8 cellular contexts compared by ENCODE assay signal in the genomic region with DNA sequence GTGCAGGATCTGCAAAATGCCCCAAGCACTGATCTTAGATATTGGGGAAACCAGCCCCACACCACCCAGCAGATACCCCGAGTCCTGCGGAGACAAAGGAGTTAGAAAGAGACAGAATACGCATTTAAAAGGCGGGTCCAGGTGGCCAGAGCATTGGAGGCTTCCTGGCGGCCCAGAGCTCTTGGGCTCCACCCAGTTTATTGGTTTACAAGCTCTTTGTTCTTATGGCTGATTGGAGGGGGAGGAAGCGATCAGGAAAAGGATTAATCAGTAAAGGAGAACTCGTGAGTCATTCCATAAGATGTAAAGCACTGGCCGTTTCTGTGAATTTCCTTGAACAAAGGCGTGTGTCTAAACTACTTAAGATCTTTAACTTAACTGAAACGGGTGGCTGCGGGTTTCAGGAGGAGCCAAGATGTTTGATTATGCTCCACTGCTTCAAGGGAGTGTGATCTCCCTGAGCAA. TPM values are rescaled to one million over a fixed set of nuclear protein-coding genes. Genes with fewer than 3 reads are reported as not detected.
DNase-seq lines count a peak whose midpoint lies in the region; ATAC-seq and TF ChIP-seq lines count a peak whose summit lies in the region.

No MANE protein-coding gene starts in this region.

- no peaks in the 10 kb centered on the region for H3K9me2 ChIP-seq in neural cell (ENCODE audit: insufficient read depth, low read length)

- no peaks in the 10 kb centered on the region for H4K20me1 ChIP-seq in neural cell (ENCODE audit: insufficient read depth)

- ATAC-seq in Right ventricle myocardium superior (ENCODE audit: poor library complexity) = no peak
- ATAC-seq in SK-N-SH treated with all-trans-retinoic acid at 6 μM for 48 hours = peak; percentile 36
- no peak for ATAC-seq in GM19455 (IDR thresholded peaks at IDR 0.05; ENCODE audit: unreplicated experiment)

- H2AFZ ChIP-seq in neural cell (ENCODE audit: low read depth, low read length) = no peak overlapping the region

- H3K4me1 ChIP-seq in left ventricle myocardium inferior = peaks cover 32% of the 10 kb centered on the region

- H3F3A ChIP-seq in neural cell (ENCODE audit: insufficient read depth, low read length, poor library complexity, severe bottlenecking) = no peaks in the 10 kb centered on the region

- H3K9ac ChIP-seq in neural cell (ENCODE audit: low read length) = peak overlapping the region; percentile 64

- H3K36me3 ChIP-seq in left ventricle myocardium inferior = peaks cover 26% of the 10 kb centered on the region
- H3K36me3 ChIP-seq in neural cell (ENCODE audit: insufficient read depth, low read length) = peaks cover 4% of the 10 kb centered on the region

- H3K4me3 ChIP-seq in left ventricle myocardium inferior (peak overlapping the region; percentile 86), neural cell (ENCODE audit: low read length) (peak overlapping the region; percentile 70)

- H3K27me3 ChIP-seq in left ventricle myocardium inferior (ENCODE audit: low read depth) = no peaks in the 10 kb centered on the region
- H3K27me3 ChIP-seq in neural cell (ENCODE audit: insufficient read depth, low read depth, low read length) = no peaks in the 10 kb centered on the region

- DNase-seq in left ventricle myocardium inferior = no peak
- DNase-seq in Right ventricle myocardium superior = no peak
- DNase-seq in epidermal melanocyte (ENCODE audit: insufficient read length, low spot score) = peak; percentile 15
- no peak for DNase-seq in germinal center (ENCODE audit: low spot score)
- DNase-seq in NCI-H1930 (lab: John Stamatoyannopoulos, UW) = no peak

- peak overlapping the region; percentile 66 for H3K4me2 ChIP-seq in neural cell (ENCODE audit: low read length)

- no peak for TF ChIP-seq EP300 in neural cell (conservative IDR thresholded peaks at IDR 0.05; ENCODE audit: poor library complexity, severe bottlenecking)

- H3K9me3 ChIP-seq in left ventricle myocardium inferior (replicated peaks) (peaks cover 5% of the 10 kb centered on the region), neural cell (ENCODE audit: low read length) (no peaks in the 10 kb centered on the region)

- no peak for TF ChIP-seq RAD21 in neural cell (conservative IDR thresholded peaks at IDR 0.05)

- H3K27ac ChIP-seq in left ventricle myocardium inferior (replicated peaks) (peak overlapping the region; percentile 77), neural cell (ENCODE audit: low read length) (peak overlapping the region; percentile 53)

- peaks cover 21% of the 10 kb centered on the region for H3K79me2 ChIP-seq in neural cell (replicated peaks; ENCODE audit: insufficient read depth, low read length)

- intact Hi-C loops in left ventricle myocardium inferior (cut with micrococcal nuclease) = no loop called here
- intact Hi-C loops in Right ventricle myocardium superior (cut with DNase I) = no loop called here

- TF ChIP-seq CTCF in left ventricle myocardium inferior (IDR thresholded peaks at IDR 0.05; ENCODE audit: borderline replicate concordance) = no peak
- no peak for TF ChIP-seq CTCF in neural cell (IDR thresholded peaks at IDR 0.05; ENCODE audit: poor library complexity, severe bottlenecking)

TF ChIP-seq in SK-N-SH treated with all-trans-retinoic acid at 6 μM for 48 hours, 23 proteins besides CTCF, POLR2A, EP300 and RAD21:
- TF ChIP-seq TOX (CRISPR knock-in tag; IDR thresholded peaks at IDR 0.05; ENCODE audit: borderline replicate concordance) (no peak), ZNF565 (CRISPR knock-in tag; conservative IDR thresholded peaks at IDR 0.05; ENCODE audit: low read depth) (no peak), OSR1 (CRISPR knock-in tag; IDR thresholded peaks at IDR 0.05) (no peak), ARNTL (CRISPR knock-in tag; IDR thresholded peaks at IDR 0.05; ENCODE audit: borderline replicate concordance, low read depth) (no peak)

TF ChIP-seq in neural cell, 6 proteins besides CTCF, POLR2A, EP300 and RAD21:
- TF ChIP-seq MXI1 (conservative IDR thresholded peaks at IDR 0.05; ENCODE audit: poor library complexity, severe bottlenecking) (no peak), POLR2AphosphoS5 (IDR thresholded peaks at IDR 0.05) (no peak), SMC3 (conservative IDR thresholded peaks at IDR 0.05; ENCODE audit: poor library complexity) (no peak), EZH2 (IDR thresholded peaks at IDR 0.05; ENCODE audit: borderline replicate concordance, insufficient read depth, low read length, poor library complexity, severe bottlenecking) (no peak), TAF1 (IDR thresholded peaks at IDR 0.05; ENCODE audit: low read depth) (no peak)
- TF ChIP-seq, protein P1, sequence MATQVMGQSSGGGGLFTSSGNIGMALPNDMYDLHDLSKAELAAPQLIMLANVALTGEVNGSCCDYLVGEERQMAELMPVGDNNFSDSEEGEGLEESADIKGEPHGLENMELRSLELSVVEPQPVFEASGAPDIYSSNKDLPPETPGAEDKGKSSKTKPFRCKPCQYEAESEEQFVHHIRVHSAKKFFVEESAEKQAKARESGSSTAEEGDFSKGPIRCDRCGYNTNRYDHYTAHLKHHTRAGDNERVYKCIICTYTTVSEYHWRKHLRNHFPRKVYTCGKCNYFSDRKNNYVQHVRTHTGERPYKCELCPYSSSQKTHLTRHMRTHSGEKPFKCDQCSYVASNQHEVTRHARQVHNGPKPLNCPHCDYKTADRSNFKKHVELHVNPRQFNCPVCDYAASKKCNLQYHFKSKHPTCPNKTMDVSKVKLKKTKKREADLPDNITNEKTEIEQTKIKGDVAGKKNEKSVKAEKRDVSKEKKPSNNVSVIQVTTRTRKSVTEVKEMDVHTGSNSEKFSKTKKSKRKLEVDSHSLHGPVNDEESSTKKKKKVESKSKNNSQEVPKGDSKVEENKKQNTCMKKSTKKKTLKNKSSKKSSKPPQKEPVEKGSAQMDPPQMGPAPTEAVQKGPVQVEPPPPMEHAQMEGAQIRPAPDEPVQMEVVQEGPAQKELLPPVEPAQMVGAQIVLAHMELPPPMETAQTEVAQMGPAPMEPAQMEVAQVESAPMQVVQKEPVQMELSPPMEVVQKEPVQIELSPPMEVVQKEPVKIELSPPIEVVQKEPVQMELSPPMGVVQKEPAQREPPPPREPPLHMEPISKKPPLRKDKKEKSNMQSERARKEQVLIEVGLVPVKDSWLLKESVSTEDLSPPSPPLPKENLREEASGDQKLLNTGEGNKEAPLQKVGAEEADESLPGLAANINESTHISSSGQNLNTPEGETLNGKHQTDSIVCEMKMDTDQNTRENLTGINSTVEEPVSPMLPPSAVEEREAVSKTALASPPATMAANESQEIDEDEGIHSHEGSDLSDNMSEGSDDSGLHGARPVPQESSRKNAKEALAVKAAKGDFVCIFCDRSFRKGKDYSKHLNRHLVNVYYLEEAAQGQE (IDR thresholded peaks at IDR 0.05; ENCODE audit: borderline replicate concordance) = no peak

RNA-seq across cellular contexts. Expression of a gene that starts 0.9 kb away (rescaled TPM):
- total RNA-seq in left ventricle myocardium inferior (20.0 TPM), Right ventricle myocardium superior (13.7 TPM)
- polyA plus RNA-seq in neural cell = 16.8 and 23.3 TPM in 2 replicates
- 62.4 and 65.0 TPM in 2 replicates for polyA minus RNA-seq in neural cell

RNA-seq across cellular contexts. Expression of a gene that starts 20.5 kb away (rescaled TPM):
- 6.7 TPM for total RNA-seq in left ventricle myocardium inferior
- total RNA-seq in Right ventricle myocardium superior = 6.3 TPM
- polyA plus RNA-seq in neural cell = 5.7 and 6.7 TPM in 2 replicates
- 26.3 and 27.4 TPM in 2 replicates for polyA minus RNA-seq in neural cell

RNA-seq across cellular contexts. Expression of a gene that starts 35.9 kb away (rescaled TPM):
- 3.9 TPM for total RNA-seq in left ventricle myocardium inferior
- 3.5 TPM for total RNA-seq in Right ventricle myocardium superior
- polyA plus RNA-seq in neural cell = 6.0 and 8.8 TPM in 2 replicates
- polyA minus RNA-seq in neural cell = 12.2 and 17.7 TPM in 2 replicates

RNA-seq across cellular contexts. Expression of a gene that starts 38.3 kb away (rescaled TPM):
- 11.2 TPM for total RNA-seq in left ventricle myocardium inferior
- total RNA-seq in Right ventricle myocardium superior = 14.2 TPM
- 12.4 and 17.7 TPM in 2 replicates for polyA plus RNA-seq in neural cell
- 32.4 and 36.3 TPM in 2 replicates for polyA minus RNA-seq in neural cell
